Comparison of ENCODE assay signal across 8 cellular contexts in the genomic region with DNA sequence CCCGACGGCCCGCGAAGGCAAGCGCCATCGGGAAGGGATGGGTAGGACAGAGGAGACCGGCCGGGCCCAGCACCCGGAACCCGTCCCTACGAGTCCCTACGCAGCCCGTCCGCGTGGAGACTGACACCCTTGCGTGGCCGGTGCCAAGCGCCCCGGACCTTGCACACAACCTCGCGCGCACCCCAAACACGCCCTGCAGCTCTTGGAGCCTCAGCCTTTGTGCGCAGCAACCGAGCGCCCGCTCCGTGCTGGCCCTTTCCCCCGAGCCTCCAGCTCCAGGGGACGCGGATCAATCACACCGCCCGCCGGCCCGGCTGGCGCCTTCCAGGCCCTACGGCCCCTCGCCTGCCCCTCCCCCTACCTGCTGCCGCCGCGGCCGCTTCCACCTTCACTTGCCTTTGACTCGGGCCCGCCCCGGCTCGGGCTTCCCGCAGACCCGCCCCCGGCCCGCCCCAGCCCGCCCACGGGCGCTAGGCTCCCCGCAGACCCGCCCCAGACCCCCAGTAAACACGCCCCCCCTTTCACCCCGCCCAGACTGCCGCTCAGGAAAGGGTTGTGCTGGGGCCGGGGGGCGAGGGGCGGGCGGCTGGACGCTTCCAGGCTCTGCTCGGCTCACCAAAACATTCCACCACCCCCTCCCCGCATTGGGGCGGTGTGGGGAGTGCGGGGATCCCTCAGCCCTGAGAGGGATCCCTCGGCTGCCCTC. TPM values are rescaled to one million over a fixed set of nuclear protein-coding genes. Genes with fewer than 3 reads are reported as not detected.
DNase-seq lines count a peak whose midpoint lies in the region; ATAC-seq and TF ChIP-seq lines count a peak whose summit lies in the region.

NDRG2 (minus strand) TSS at position 394 of the 706 bp plus-strand sequence. CDS start 1,746 bp downstream, outside the sequence.

- in situ Hi-C loops in HAP-1 (cut with MboI; ENCODE audit: low sequenced_read_pairs) = loop anchor here (5.0 kb wide), 1 partner anchor 77 kb away; the partner anchor contains the start of gene TMEM253

- CTCF ChIA-PET in RWPE1 (lab: Yijun Ruan, JAX) = interaction anchor here (0.9 to 1.0 kb wide), 2 partner anchors 10 to 19 kb away, joined by 3 to 4 read pairs; no protein-coding TSS in a partner anchor

- H4K20me1 ChIP-seq in osteoblast (ENCODE audit: insufficient read depth, low read length) = no peaks in the 10 kb centered on the region

- H3K4me1 ChIP-seq in HAP-1 = peaks cover 5% of the 10 kb centered on the region
- no peaks in the 10 kb centered on the region for H3K4me1 ChIP-seq in osteoblast (ENCODE audit: insufficient read depth, low read length)

- no peaks in the 10 kb centered on the region for H3K27me3 ChIP-seq in HAP-1 (ENCODE audit: low read depth)
- peaks cover 66% of the 10 kb centered on the region for H3K27me3 ChIP-seq in osteoblast (ENCODE audit: insufficient read depth, low read length)

- TF ChIP-seq CTCF in AG09309 (IDR thresholded peaks at IDR 0.05; ENCODE audit: control insufficient read depth, insufficient read depth, low read depth, low read length, missing control alignments) (no peak), RWPE1 (conservative IDR thresholded peaks at IDR 0.05; ENCODE audit: low read depth) (no peak), osteoblast (IDR thresholded peaks at IDR 0.05; ENCODE audit: extremely low read depth, low read depth, low read length) (no peak)

- H3K27ac ChIP-seq in RWPE1 (no peak within 1 kb of the TSS), osteoblast (ENCODE audit: low read depth, low read length) (no peak within 1 kb of the TSS), substantia nigra (ENCODE audit: low read depth, low read length, poor library complexity, severe bottlenecking) (peak within 1 kb of the TSS; percentile 100)

- peak within 1 kb of the TSS; percentile 28 for H3K4me3 ChIP-seq in AG09309 (ENCODE audit: control insufficient read depth, low read depth, low read length)
- peak within 1 kb of the TSS; percentile 68 for H3K4me3 ChIP-seq in HAP-1
- H3K4me3 ChIP-seq in osteoblast (ENCODE audit: insufficient read depth, low read length) = peak within 1 kb of the TSS; percentile 30

- H3K9me3 ChIP-seq in HAP-1 = no peaks in the 10 kb centered on the region
- H3K9me3 ChIP-seq in osteoblast (ENCODE audit: low read depth, low read length) = no peaks in the 10 kb centered on the region

- no peak within 1 kb of the TSS for H2AFZ ChIP-seq in osteoblast (ENCODE audit: low read length)

- POLR2A ChIA-PET in RWPE1 (lab: Yijun Ruan, JAX; ENCODE audit: low non-redundant PET) = interaction anchor here (0.5 to 0.6 kb wide), 2 partner anchors 17 to 682 kb away, joined by 3 read pairs; no protein-coding TSS in a partner anchor

- H3K79me2 ChIP-seq in osteoblast (ENCODE audit: insufficient read depth, low read length) = no peaks in the 10 kb centered on the region

- peak within 1 kb of the TSS; percentile 45 for H3K4me2 ChIP-seq in osteoblast (ENCODE audit: insufficient read depth, low read length)

- no peaks in the 10 kb centered on the region; the same call in 1 of the 2 replicates for H3K36me3 ChIP-seq in HAP-1 (replicated peaks)
- no peaks in the 10 kb centered on the region for H3K36me3 ChIP-seq in osteoblast (ENCODE audit: insufficient read depth, low read length)

- no peak for ATAC-seq in GM21390 (IDR thresholded peaks at IDR 0.05; ENCODE audit: unreplicated experiment)

- DNase-seq in AG09309 (ENCODE audit: low read depth) (no peak), HAP-1 (ENCODE audit: low spot score in 2 of 2) (peak; percentile 75 to 94), RWPE1 (ENCODE audit: low spot score) (peak; percentile 54), glomerular visceral epithelial cell (ENCODE audit: extremely low spot score) (peak; percentile 62), osteoblast (ENCODE audit: insufficient read length, low spot score, missing footprints) (peak; percentile 81), substantia nigra (lab: John Stamatoyannopoulos, UW) (peak in 48 of 49 donors; percentile 52 to 90 (median 80))
- DNase-seq in activated naive CD4-positive, alpha-beta T cell treated with Interleukin-2 at 50 U/mL for 16 hours = peak; percentile 72

RNA-seq across cellular contexts. Expression of gene NDRG2, which starts in this region (rescaled TPM):
- under 0.01 TPM in 1 of 2 replicates, not detected in the other for total RNA-seq in osteoblast

Comparison
In these comparisons a context has a peak if more than half of its experiments do, and no peak if none do; other contexts are left out.
1. Peak in DNase-seq, H3K4me3 ChIP-seq and H3K4me2 ChIP-seq in osteoblast; RNA of the gene not detected or under 1 TPM.